ENCODE assay signal across 1 cellular context in genomic region chr2:60954139-60954538, GRCh38.
TF ChIP-seq lines count a peak whose summit lies in the region.

No MANE protein-coding gene starts in this region.

TF ChIP-seq in GM12878, 131 proteins besides CTCF, POLR2A, EP300 and RAD21 (continued from another document and continues in another):
- no peak for TF ChIP-seq ZBTB40 (IDR thresholded peaks at IDR 0.05; ENCODE audit: borderline replicate concordance)
- TF ChIP-seq, protein P1, sequence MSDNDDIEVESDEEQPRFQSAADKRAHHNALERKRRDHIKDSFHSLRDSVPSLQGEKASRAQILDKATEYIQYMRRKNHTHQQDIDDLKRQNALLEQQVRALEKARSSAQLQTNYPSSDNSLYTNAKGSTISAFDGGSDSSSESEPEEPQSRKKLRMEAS (IDR thresholded peaks at IDR 0.05; ENCODE audit: low read depth, low read length) = peak; percentile 88; the same call in 1 of the 2 replicates
- TF ChIP-seq, protein P2, sequence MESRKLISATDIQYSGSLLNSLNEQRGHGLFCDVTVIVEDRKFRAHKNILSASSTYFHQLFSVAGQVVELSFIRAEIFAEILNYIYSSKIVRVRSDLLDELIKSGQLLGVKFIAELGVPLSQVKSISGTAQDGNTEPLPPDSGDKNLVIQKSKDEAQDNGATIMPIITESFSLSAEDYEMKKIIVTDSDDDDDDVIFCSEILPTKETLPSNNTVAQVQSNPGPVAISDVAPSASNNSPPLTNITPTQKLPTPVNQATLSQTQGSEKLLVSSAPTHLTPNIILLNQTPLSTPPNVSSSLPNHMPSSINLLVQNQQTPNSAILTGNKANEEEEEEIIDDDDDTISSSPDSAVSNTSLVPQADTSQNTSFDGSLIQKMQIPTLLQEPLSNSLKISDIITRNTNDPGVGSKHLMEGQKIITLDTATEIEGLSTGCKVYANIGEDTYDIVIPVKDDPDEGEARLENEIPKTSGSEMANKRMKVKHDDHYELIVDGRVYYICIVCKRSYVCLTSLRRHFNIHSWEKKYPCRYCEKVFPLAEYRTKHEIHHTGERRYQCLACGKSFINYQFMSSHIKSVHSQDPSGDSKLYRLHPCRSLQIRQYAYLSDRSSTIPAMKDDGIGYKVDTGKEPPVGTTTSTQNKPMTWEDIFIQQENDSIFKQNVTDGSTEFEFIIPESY (IDR thresholded peaks at IDR 0.05) = no peak
- no peak for TF ChIP-seq NR2C1 (IDR thresholded peaks at IDR 0.05)
- TF ChIP-seq MYC (IDR thresholded peaks at IDR 0.05; ENCODE audit: insufficient read depth, insufficient read length, insufficient replicate concordance, low read length, severe bottlenecking) = no peak
- TF ChIP-seq SKIL (IDR thresholded peaks at IDR 0.05; ENCODE audit: low read depth, poor library complexity, severe bottlenecking) = peak; percentile 58
- no peak for TF ChIP-seq CREM (IDR thresholded peaks at IDR 0.05; ENCODE audit: low read depth)
- no peak for TF ChIP-seq MXI1 (IDR thresholded peaks at IDR 0.05; ENCODE audit: low read depth, low read length)
- TF ChIP-seq, protein P3, sequence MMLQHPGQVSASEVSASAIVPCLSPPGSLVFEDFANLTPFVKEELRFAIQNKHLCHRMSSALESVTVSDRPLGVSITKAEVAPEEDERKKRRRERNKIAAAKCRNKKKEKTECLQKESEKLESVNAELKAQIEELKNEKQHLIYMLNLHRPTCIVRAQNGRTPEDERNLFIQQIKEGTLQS (IDR thresholded peaks at IDR 0.05; ENCODE audit: borderline replicate concordance, extremely low read depth, low read depth, low read length) = no peak
- no peak for TF ChIP-seq SUZ12 (IDR thresholded peaks at IDR 0.05; ENCODE audit: unreplicated experiment)
- TF ChIP-seq, protein P4, sequence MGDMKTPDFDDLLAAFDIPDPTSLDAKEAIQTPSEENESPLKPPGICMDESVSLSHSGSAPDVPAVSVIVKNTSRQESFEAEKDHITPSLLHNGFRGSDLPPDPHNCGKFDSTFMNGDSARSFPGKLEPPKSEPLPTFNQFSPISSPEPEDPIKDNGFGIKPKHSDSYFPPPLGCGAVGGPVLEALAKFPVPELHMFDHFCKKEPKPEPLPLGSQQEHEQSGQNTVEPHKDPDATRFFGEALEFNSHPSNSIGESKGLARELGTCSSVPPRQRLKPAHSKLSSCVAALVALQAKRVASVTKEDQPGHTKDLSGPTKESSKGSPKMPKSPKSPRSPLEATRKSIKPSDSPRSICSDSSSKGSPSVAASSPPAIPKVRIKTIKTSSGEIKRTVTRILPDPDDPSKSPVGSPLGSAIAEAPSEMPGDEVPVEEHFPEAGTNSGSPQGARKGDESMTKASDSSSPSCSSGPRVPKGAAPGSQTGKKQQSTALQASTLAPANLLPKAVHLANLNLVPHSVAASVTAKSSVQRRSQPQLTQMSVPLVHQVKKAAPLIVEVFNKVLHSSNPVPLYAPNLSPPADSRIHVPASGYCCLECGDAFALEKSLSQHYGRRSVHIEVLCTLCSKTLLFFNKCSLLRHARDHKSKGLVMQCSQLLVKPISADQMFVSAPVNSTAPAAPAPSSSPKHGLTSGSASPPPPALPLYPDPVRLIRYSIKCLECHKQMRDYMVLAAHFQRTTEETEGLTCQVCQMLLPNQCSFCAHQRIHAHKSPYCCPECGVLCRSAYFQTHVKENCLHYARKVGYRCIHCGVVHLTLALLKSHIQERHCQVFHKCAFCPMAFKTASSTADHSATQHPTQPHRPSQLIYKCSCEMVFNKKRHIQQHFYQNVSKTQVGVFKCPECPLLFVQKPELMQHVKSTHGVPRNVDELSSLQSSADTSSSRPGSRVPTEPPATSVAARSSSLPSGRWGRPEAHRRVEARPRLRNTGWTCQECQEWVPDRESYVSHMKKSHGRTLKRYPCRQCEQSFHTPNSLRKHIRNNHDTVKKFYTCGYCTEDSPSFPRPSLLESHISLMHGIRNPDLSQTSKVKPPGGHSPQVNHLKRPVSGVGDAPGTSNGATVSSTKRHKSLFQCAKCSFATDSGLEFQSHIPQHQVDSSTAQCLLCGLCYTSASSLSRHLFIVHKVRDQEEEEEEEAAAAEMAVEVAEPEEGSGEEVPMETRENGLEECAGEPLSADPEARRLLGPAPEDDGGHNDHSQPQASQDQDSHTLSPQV (IDR thresholded peaks at IDR 0.05) = no peak
- TF ChIP-seq, protein P5, sequence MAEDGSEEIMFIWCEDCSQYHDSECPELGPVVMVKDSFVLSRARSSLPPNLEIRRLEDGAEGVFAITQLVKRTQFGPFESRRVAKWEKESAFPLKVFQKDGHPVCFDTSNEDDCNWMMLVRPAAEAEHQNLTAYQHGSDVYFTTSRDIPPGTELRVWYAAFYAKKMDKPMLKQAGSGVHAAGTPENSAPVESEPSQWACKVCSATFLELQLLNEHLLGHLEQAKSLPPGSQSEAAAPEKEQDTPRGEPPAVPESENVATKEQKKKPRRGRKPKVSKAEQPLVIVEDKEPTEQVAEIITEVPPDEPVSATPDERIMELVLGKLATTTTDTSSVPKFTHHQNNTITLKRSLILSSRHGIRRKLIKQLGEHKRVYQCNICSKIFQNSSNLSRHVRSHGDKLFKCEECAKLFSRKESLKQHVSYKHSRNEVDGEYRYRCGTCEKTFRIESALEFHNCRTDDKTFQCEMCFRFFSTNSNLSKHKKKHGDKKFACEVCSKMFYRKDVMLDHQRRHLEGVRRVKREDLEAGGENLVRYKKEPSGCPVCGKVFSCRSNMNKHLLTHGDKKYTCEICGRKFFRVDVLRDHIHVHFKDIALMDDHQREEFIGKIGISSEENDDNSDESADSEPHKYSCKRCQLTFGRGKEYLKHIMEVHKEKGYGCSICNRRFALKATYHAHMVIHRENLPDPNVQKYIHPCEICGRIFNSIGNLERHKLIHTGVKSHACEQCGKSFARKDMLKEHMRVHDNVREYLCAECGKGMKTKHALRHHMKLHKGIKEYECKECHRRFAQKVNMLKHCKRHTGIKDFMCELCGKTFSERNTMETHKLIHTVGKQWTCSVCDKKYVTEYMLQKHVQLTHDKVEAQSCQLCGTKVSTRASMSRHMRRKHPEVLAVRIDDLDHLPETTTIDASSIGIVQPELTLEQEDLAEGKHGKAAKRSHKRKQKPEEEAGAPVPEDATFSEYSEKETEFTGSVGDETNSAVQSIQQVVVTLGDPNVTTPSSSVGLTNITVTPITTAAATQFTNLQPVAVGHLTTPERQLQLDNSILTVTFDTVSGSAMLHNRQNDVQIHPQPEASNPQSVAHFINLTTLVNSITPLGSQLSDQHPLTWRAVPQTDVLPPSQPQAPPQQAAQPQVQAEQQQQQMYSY (CRISPR knock-in tag; IDR thresholded peaks at IDR 0.05) = no peak
- no peak for TF ChIP-seq CREB1 (IDR thresholded peaks at IDR 0.05; ENCODE audit: low read depth)
- TF ChIP-seq YY1 (IDR thresholded peaks at IDR 0.05; ENCODE audit: low read depth, low read length) = no peak
- TF ChIP-seq, protein P6, sequence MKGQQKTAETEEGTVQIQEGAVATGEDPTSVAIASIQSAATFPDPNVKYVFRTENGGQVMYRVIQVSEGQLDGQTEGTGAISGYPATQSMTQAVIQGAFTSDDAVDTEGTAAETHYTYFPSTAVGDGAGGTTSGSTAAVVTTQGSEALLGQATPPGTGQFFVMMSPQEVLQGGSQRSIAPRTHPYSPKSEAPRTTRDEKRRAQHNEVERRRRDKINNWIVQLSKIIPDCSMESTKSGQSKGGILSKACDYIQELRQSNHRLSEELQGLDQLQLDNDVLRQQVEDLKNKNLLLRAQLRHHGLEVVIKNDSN (IDR thresholded peaks at IDR 0.05; ENCODE audit: borderline replicate concordance, extremely low read length, insufficient read depth, low read depth, low read length) = no peak
- peak; percentile 92 for TF ChIP-seq NBN (IDR thresholded peaks at IDR 0.05)
- TF ChIP-seq MTA3 (IDR thresholded peaks at IDR 0.05; ENCODE audit: borderline replicate concordance, low read length) = no peak
- TF ChIP-seq SIN3A (IDR thresholded peaks at IDR 0.05; ENCODE audit: low read depth, low read length) = no peak
- no peak for TF ChIP-seq CEBPZ (IDR thresholded peaks at IDR 0.05; ENCODE audit: low read depth, low read length)
- TF ChIP-seq ESRRA (IDR thresholded peaks at IDR 0.05; ENCODE audit: low read length) = no peak
- TF ChIP-seq, protein P7, sequence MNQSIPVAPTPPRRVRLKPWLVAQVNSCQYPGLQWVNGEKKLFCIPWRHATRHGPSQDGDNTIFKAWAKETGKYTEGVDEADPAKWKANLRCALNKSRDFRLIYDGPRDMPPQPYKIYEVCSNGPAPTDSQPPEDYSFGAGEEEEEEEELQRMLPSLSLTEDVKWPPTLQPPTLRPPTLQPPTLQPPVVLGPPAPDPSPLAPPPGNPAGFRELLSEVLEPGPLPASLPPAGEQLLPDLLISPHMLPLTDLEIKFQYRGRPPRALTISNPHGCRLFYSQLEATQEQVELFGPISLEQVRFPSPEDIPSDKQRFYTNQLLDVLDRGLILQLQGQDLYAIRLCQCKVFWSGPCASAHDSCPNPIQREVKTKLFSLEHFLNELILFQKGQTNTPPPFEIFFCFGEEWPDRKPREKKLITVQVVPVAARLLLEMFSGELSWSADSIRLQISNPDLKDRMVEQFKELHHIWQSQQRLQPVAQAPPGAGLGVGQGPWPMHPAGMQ (IDR thresholded peaks at IDR 0.05; ENCODE audit: borderline replicate concordance) = no peak
- peak; percentile 46 to 79; a peak in 3 of 4 replicates for TF ChIP-seq BHLHE40 (IDR thresholded peaks at IDR 0.05; ENCODE audit: borderline replicate concordance in 1 of 2, low read depth in 2 of 2, low read length in 1 of 2)
- TF ChIP-seq JUND (IDR thresholded peaks at IDR 0.05; ENCODE audit: low read depth, low read length) = no peak
- 0 out of 2 replicates have a peak, but pooled peaks have one; percentile 35 for TF ChIP-seq HDGF (IDR thresholded peaks at IDR 0.05)
- TF ChIP-seq RFX5 (IDR thresholded peaks at IDR 0.05; ENCODE audit: low read depth, low read length) = no peak
- peak; percentile 69; the same call in 1 of the 2 replicates for TF ChIP-seq RAD51 (IDR thresholded peaks at IDR 0.05)
- no peak for TF ChIP-seq ZNF384 (IDR thresholded peaks at IDR 0.05; ENCODE audit: borderline replicate concordance, low read depth, low read length)
- TF ChIP-seq IKZF1 (conservative IDR thresholded peaks at IDR 0.05) = peak; percentile 59; the same call in 1 of the 2 replicates
- no peak for TF ChIP-seq CHD4 (IDR thresholded peaks at IDR 0.05)
- TF ChIP-seq BRCA1 (IDR thresholded peaks at IDR 0.05; ENCODE audit: low read depth, low read length) = no peak
- TF ChIP-seq TBL1XR1 (IDR thresholded peaks at IDR 0.05; ENCODE audit: low read depth, low read length) = no peak
